8 cellular contexts compared by ENCODE assay signal in genomic region chr6:26054659-26054936, GRCh38. TPM values are rescaled to one million over a fixed set of nuclear protein-coding genes. Genes with fewer than 3 reads are reported as not detected.
DNase-seq lines count a peak whose midpoint lies in the region; TF ChIP-seq lines count a peak whose summit lies in the region.

No MANE protein-coding gene starts in this region.

- H3K36me3 Mint-ChIP-seq in neural progenitor cell: peaks cover 1% of the 10 kb centered on the region

- H3K79me2 ChIP-seq in neural progenitor cell (ENCODE audit: low read depth): peaks cover 4% of the 10 kb centered on the region

- TF ChIP-seq CTCF in neural progenitor cell (IDR thresholded peaks at IDR 0.05): no peak

- peak overlapping the region; percentile 70 for H3K4me3 ChIP-seq in effector memory CD4-positive, alpha-beta T cell (ENCODE audit: insufficient read depth, low read depth, low read length, poor library complexity, severe bottlenecking)
- H3K4me3 ChIP-seq in neural progenitor cell: peak overlapping the region; percentile 90

- peak overlapping the region; percentile 97 for H3K4me3 Mint-ChIP-seq in neural progenitor cell

- peak overlapping the region; percentile 99 for H3K27ac Mint-ChIP-seq in neural progenitor cell

- peak; percentile 82 for DNase-seq in DMS114 treated with DMSO at 0.1 percent for 48 hours (lab: John Stamatoyannopoulos, UW; ENCODE audit: unreplicated experiment)
- peak; percentile 38 for DNase-seq in NCI-H526 treated with DMSO at 0.1 percent for 48 hours (lab: John Stamatoyannopoulos, UW)
- DNase-seq in effector memory CD4-positive, alpha-beta T cell: no peak
- DNase-seq in neural progenitor cell (ENCODE audit: low spot score): no peak
- DNase-seq in MV-4-11 (lab: John Stamatoyannopoulos, UW): no peak
- no peak for DNase-seq in NCI-H2227 treated with DMSO at 0.1 percent for 48 hours (lab: John Stamatoyannopoulos, UW)
- no peak for DNase-seq in activated CD4-positive, alpha-beta T cell treated with anti-CD3 and anti-CD28 coated beads, Interleukin-2, amount 50 U/mL, for 1 hour
- no peak for DNase-seq in A172 (ENCODE audit: low spot score)

- H2AFZ ChIP-seq in neural progenitor cell (replicated peaks): no peak overlapping the region

- no peaks in the 10 kb centered on the region for H3K36me3 ChIP-seq in effector memory CD4-positive, alpha-beta T cell (ENCODE audit: control insufficient read depth, insufficient read depth, low read length)
- no peaks in the 10 kb centered on the region for H3K36me3 ChIP-seq in neural progenitor cell

- peaks cover 33% of the 10 kb centered on the region for H3K4me1 Mint-ChIP-seq in neural progenitor cell

- H3K27ac ChIP-seq in effector memory CD4-positive, alpha-beta T cell (ENCODE audit: insufficient read depth, low read length, poor library complexity, severe bottlenecking): peak overlapping the region; percentile 79
- H3K27ac ChIP-seq in neural progenitor cell: peak overlapping the region; percentile 90

- H3K9me3 ChIP-seq in effector memory CD4-positive, alpha-beta T cell (ENCODE audit: control insufficient read depth, low read length): no peaks in the 10 kb centered on the region
- no peaks in the 10 kb centered on the region for H3K9me3 ChIP-seq in neural progenitor cell (ENCODE audit: low read depth)

- H3K27me3 Mint-ChIP-seq in neural progenitor cell (ENCODE audit: insufficient read depth, low read depth): peaks cover 6% of the 10 kb centered on the region

- H3K9ac ChIP-seq in neural progenitor cell: peak overlapping the region; percentile 11

- peaks cover 44% of the 10 kb centered on the region for H3F3A ChIP-seq in neural progenitor cell (ENCODE audit: low read depth)

- peaks cover 7% of the 10 kb centered on the region for H3K4me1 ChIP-seq in effector memory CD4-positive, alpha-beta T cell (ENCODE audit: control insufficient read depth, insufficient read depth, low read length, poor library complexity, severe bottlenecking)
- H3K4me1 ChIP-seq in neural progenitor cell: peaks cover 19% of the 10 kb centered on the region

- H3K4me2 ChIP-seq in neural progenitor cell: peak overlapping the region; percentile 89

- no peaks in the 10 kb centered on the region for H4K20me1 ChIP-seq in neural progenitor cell (ENCODE audit: low read depth)

- H3K9me3 Mint-ChIP-seq in neural progenitor cell: peaks cover 3% of the 10 kb centered on the region

- no peaks in the 10 kb centered on the region for H3K27me3 ChIP-seq in effector memory CD4-positive, alpha-beta T cell (replicated peaks; ENCODE audit: control insufficient read depth, insufficient read depth, low read length, poor library complexity, severe bottlenecking)
- no peaks in the 10 kb centered on the region for H3K27me3 ChIP-seq in neural progenitor cell

RNA-seq across cellular contexts. Expression of gene HFE, which starts 32.6 kb away (rescaled TPM):
- 0.43 and 1.5 TPM in 2 replicates for total RNA-seq in neural progenitor cell (ENCODE audit: low replicate concordance)
- total RNA-seq in A172 (2014; rRNA removed; shearing (Covaris generic)): 15.6 and 17.0 TPM in 2 replicates

Comparison
In these comparisons a context has a peak if more than half of its experiments do, and no peak if none do; other contexts are left out.
1. DNase-seq: peak in DMS114 treated with DMSO at 0.1 percent for 48 hours (single experiment) and NCI-H526 treated with DMSO at 0.1 percent for 48 hours (single experiment); none in effector memory CD4-positive, alpha-beta T cell (0 of 3), neural progenitor cell (single experiment), MV-4-11 (single experiment), NCI-H2227 treated with DMSO at 0.1 percent for 48 hours (single experiment), activated CD4-positive, alpha-beta T cell treated with anti-CD3 and anti-CD28 coated beads, Interleukin-2, amount 50 U/mL, for 1 hour (single experiment) and A172 (single experiment).